In the genomic region with DNA sequence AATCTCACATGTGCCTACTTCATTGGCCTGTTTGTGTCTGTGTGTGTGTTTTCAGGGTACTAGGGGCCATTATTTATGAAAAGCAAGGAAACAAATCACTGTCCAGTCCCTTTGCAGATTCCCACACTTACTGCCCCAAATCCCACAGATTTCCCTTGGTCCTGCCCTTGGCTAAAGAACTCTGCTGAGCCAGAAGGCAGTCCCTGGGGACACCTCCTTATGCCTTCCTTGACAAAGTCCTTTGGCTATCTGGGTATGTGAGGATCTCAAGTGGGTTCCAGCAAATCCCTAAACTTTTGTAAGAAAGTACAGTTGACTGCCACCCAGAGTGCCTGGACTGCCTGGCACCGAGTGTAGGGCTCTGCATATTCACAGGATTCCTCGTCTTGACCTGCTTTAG, we compare ENCODE assay signal across 9 cellular contexts.
DNase-seq lines count a peak whose midpoint lies in the region; ATAC-seq and TF ChIP-seq lines count a peak whose summit lies in the region.
"Had no signal": no experiment of that assay in that cellular context is flagged by ENCODE, and none has a peak within 500 bp of the region (broad histone marks: within the 10 kb centered on the region; RNA-seq: fewer than 3 reads in every experiment).

No MANE protein-coding gene starts in this region.

- H3K27me3 ChIP-seq in ACC112 (ENCODE audit: insufficient read depth, low read length) (no peaks in the 10 kb centered on the region), Loucy (ENCODE audit: insufficient read depth, low read length, poor library complexity, severe bottlenecking) (no peaks in the 10 kb centered on the region), dorsolateral prefrontal cortex (no peaks in the 10 kb centered on the region)

- H3K4me3 ChIP-seq in ACC112 (ENCODE audit: low read depth, low read length) (peak overlapping the region; percentile 80), Loucy (ENCODE audit: low read length, poor library complexity, severe bottlenecking) (peak overlapping the region; percentile 83), dorsolateral prefrontal cortex (peak overlapping the region; percentile 55 to 91 (median 79))

- H3K27ac Mint-ChIP-seq in natural killer cell, result no peak overlapping the region

- H3K36me3 ChIP-seq in ACC112 (ENCODE audit: insufficient read depth, low read length), result no peaks in the 10 kb centered on the region
- no peaks in the 10 kb centered on the region for H3K36me3 ChIP-seq in Loucy (ENCODE audit: insufficient read depth, low read length)

- no peaks in the 10 kb centered on the region for H3K9me3 Mint-ChIP-seq in natural killer cell

- H3K9ac ChIP-seq in Loucy (ENCODE audit: low read depth, low read length, poor library complexity, severe bottlenecking), result peak overlapping the region; percentile 85
- H3K9ac ChIP-seq: KMS-11 had no signal

- no peaks in the 10 kb centered on the region for H3K9me3 ChIP-seq in Loucy (ENCODE audit: insufficient read depth, low read depth, low read length)

- peaks cover 9% of the 10 kb centered on the region for H3K4me1 ChIP-seq in ACC112 (ENCODE audit: control insufficient read depth, insufficient read depth, low read length, unreplicated experiment)
- peaks cover 39% of the 10 kb centered on the region for H3K4me1 ChIP-seq in Loucy (ENCODE audit: insufficient read depth, low read length, poor library complexity, severe bottlenecking)

- 0 out of 2 replicates have a peak, but pooled peaks have one; percentile 10 for TF ChIP-seq CTCF in Loucy (conservative IDR thresholded peaks at IDR 0.05; ENCODE audit: low read length)
- no peak for TF ChIP-seq CTCF in dorsolateral prefrontal cortex (IDR thresholded peaks at IDR 0.05 in 54 of 56, conservative IDR thresholded peaks at IDR 0.05 in 2 of 56; ENCODE audit: low read depth in 1 of 56, partially characterized antibody in 56 of 56)
- no peak for TF ChIP-seq CTCF in natural killer cell (IDR thresholded peaks at IDR 0.05)

- H3K79me2 ChIP-seq in ACC112 (ENCODE audit: control insufficient read depth, insufficient read depth, low read length, unreplicated experiment), result no peaks in the 10 kb centered on the region
- H3K79me2 ChIP-seq in Loucy (ENCODE audit: insufficient read depth, low read length), result peaks cover 57% of the 10 kb centered on the region

- no peaks in the 10 kb centered on the region for H3K36me3 Mint-ChIP-seq in natural killer cell

- H4K20me1 ChIP-seq in Loucy (ENCODE audit: insufficient read depth, low read length, poor library complexity, severe bottlenecking), result no peaks in the 10 kb centered on the region

- peak overlapping the region; percentile 82 for H3K4me2 ChIP-seq in Loucy (ENCODE audit: low read depth, low read length, poor library complexity, severe bottlenecking)

- no peak overlapping the region for H3K27ac ChIP-seq in ACC112 (ENCODE audit: low read depth, low read length)
- peak overlapping the region in 55 of 59 donors; percentile 4 to 95 (median 89) for H3K27ac ChIP-seq in dorsolateral prefrontal cortex
- H3K27ac ChIP-seq: KMS-11 had no signal

- ATAC-seq in natural killer cell (no peak), HG02588 (IDR thresholded peaks at IDR 0.05; ENCODE audit: unreplicated experiment) (no peak), GM21529 (IDR thresholded peaks at IDR 0.05; ENCODE audit: unreplicated experiment) (no peak)

- H2AFZ ChIP-seq in ACC112 (ENCODE audit: low read length, unreplicated experiment) (peak overlapping the region; percentile 63), Loucy (ENCODE audit: low read length) (peak overlapping the region; percentile 91)

- H3K27me3 Mint-ChIP-seq in natural killer cell (ENCODE audit: low read depth in 2 of 2), result peaks cover 59 to 75% of the 10 kb centered on the region in 2 donors

- H3F3A ChIP-seq in Loucy (ENCODE audit: low read depth), result no peaks in the 10 kb centered on the region

- intact Hi-C loops in dorsolateral prefrontal cortex (cut with DNase I), result loop anchor here in 1 of 2 donors (10.0 kb wide), 1 partner anchor 616 kb away; a partner anchor contains a TSS
- intact Hi-C loops in natural killer cell (cut with micrococcal nuclease), result no loop called here

- no peak for DNase-seq in dorsolateral prefrontal cortex
- no peak for DNase-seq in natural killer cell
- DNase-seq in T-helper 9 cell, result no peak
- DNase-seq in DMS79 (lab: John Stamatoyannopoulos, UW), result no peak

- peak overlapping the region; percentile 85 for H3K4me3 Mint-ChIP-seq in natural killer cell

- H3K9me2 ChIP-seq in Loucy (replicated peaks; ENCODE audit: low read depth, low read length), result no peaks in the 10 kb centered on the region

- peaks cover 33 to 35% of the 10 kb centered on the region in 2 donors for H3K4me1 Mint-ChIP-seq in natural killer cell
